22 cellular contexts compared by ENCODE assay signal in the genomic region with DNA sequence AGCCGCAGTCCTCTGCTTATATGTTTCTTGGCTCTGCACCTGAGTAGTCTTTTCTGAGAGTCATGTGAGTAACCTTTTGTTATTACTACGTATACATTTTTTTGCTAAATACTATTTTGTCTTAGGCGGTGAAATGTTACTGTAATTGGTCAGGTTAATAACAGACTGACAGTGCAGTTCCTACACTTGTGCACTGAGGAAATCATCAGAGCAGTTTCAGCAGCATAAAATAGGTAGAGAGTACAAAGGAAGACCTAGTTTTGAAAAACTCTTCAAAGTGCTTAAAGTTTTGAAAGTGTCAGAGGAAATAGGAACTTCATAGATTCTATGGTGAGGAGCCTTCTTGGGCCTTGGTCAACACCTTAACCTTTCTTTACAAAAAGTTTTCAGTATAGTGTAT. TPM values are rescaled to one million over a fixed set of nuclear protein-coding genes. Genes with fewer than 3 reads are reported as not detected.
DNase-seq lines count a peak whose midpoint lies in the region; ATAC-seq and TF ChIP-seq lines count a peak whose summit lies in the region.
"Had no signal": no experiment of that assay in that cellular context is flagged by ENCODE, and none has a peak within 500 bp of the region (broad histone marks: within the 10 kb centered on the region; RNA-seq: fewer than 3 reads in every experiment).

No MANE protein-coding gene starts in this region.

- H3K36me3 ChIP-seq in Loucy (ENCODE audit: insufficient read depth, low read length) (peaks cover 20% of the 10 kb centered on the region; the same call in 1 of the 2 replicates), mammary epithelial cell (ENCODE audit: insufficient read depth, low read length) (no peaks in the 10 kb centered on the region), endodermal cell (ENCODE audit: control insufficient read depth, insufficient read depth, low read length) (peaks cover 13% of the 10 kb centered on the region)
- peaks cover 0 to 12% (median 4%) of the 10 kb centered on the region in 3 experiments for H3K36me3 ChIP-seq in naive thymus-derived CD4-positive, alpha-beta T cell (ENCODE audit: control insufficient read depth in 2 of 3, insufficient read depth in 3 of 3, low read length in 3 of 3)

- H3K4me3 ChIP-seq in GM12865 (ENCODE audit: low read depth, low read length), result no peak overlapping the region
- peak overlapping the region; percentile 21 for H3K4me3 ChIP-seq in Loucy (ENCODE audit: low read length, poor library complexity, severe bottlenecking)
- no peak overlapping the region for H3K4me3 ChIP-seq in naive thymus-derived CD4-positive, alpha-beta T cell (ENCODE audit: low read length)
- no peak overlapping the region for H3K4me3 ChIP-seq in mammary epithelial cell (replicated peaks in 1 of 3; ENCODE audit: insufficient read depth in 1 of 3, low read depth in 2 of 3, low read length in 3 of 3)
- no peak overlapping the region for H3K4me3 ChIP-seq in endodermal cell (ENCODE audit: low read length)
- H3K4me3 ChIP-seq: A549, SJCRH30 had no signal

- CTCF ChIA-PET in CD4-positive, alpha-beta T cell (lab: Charles Lee), result no interaction called here
- CTCF ChIA-PET in naive thymus-derived CD4-positive, alpha-beta T cell (lab: Charles Lee), result interaction anchor here (1.1 kb wide), 1 partner anchor 15 kb away, joined by 4 read pairs; no protein-coding TSS in a partner anchor
- CTCF ChIA-PET in mammary epithelial cell (lab: Charles Lee; ENCODE audit: low non-redundant PET), result no interaction called here

- BruUV-seq in mammary epithelial cell (replicated peaks; lab: Mats Ljungman, UMichigan), result no TSS peak

- WGBS in mammary epithelial cell (ENCODE audit: low coverage, missing lambda C conversion rate), result 96% methylated on average over 3 of the region's 3 CpGs
- 96 to 100% methylated on average over 2 to 3 of the region's 3 CpGs for WGBS in endodermal cell (ENCODE audit: insufficient coverage in 1 of 2, insufficient read length in 1 of 2), 2 experiments

- H3K9ac ChIP-seq in Loucy (ENCODE audit: low read depth, low read length, poor library complexity, severe bottlenecking), result peak overlapping the region; percentile 21
- H3K9ac ChIP-seq in mammary epithelial cell (ENCODE audit: insufficient read depth, low read length), result no peak overlapping the region
- H3K9ac ChIP-seq in endodermal cell (ENCODE audit: extremely low read depth, low read length, poor library complexity, severe bottlenecking), result no peak overlapping the region

- H3K27me3 ChIP-seq in CD4-positive, alpha-beta T cell (ENCODE audit: control insufficient read depth, insufficient read depth, low read length), result no peaks in the 10 kb centered on the region
- H3K27me3 ChIP-seq in Loucy (ENCODE audit: insufficient read depth, low read length, poor library complexity, severe bottlenecking) (no peaks in the 10 kb centered on the region), mammary epithelial cell (ENCODE audit: insufficient read depth, low read length) (no peaks in the 10 kb centered on the region), endodermal cell (ENCODE audit: control insufficient read depth, insufficient read depth, low read length, poor library complexity, severe bottlenecking) (no peaks in the 10 kb centered on the region)
- no peaks in the 10 kb centered on the region for H3K27me3 ChIP-seq in naive thymus-derived CD4-positive, alpha-beta T cell (ENCODE audit: control insufficient read depth in 2 of 2, insufficient read depth in 2 of 2, low read length in 2 of 2)
- H3K27me3 ChIP-seq: SJCRH30 had no signal

- no peaks in the 10 kb centered on the region; the same call in 1 of the 2 replicates for H3F3A ChIP-seq in Loucy (ENCODE audit: low read depth)

- peaks cover 14% of the 10 kb centered on the region for H4K20me1 ChIP-seq in Loucy (ENCODE audit: insufficient read depth, low read length, poor library complexity, severe bottlenecking)
- H4K20me1 ChIP-seq in mammary epithelial cell (ENCODE audit: insufficient read depth, low read length), result no peaks in the 10 kb centered on the region

- no peaks in the 10 kb centered on the region for H3K9me3 ChIP-seq in CD4-positive, alpha-beta T cell (ENCODE audit: control insufficient read depth, low read length)
- H3K9me3 ChIP-seq in Loucy (ENCODE audit: insufficient read depth, low read depth, low read length) (no peaks in the 10 kb centered on the region), mammary epithelial cell (replicated peaks; ENCODE audit: insufficient read depth, low read length) (no peaks in the 10 kb centered on the region), endodermal cell (ENCODE audit: control insufficient read depth, low read length) (no peaks in the 10 kb centered on the region)
- no peaks in the 10 kb centered on the region for H3K9me3 ChIP-seq in naive thymus-derived CD4-positive, alpha-beta T cell (ENCODE audit: control insufficient read depth in 2 of 3, low read length in 3 of 3)
- H3K9me3 ChIP-seq: A549, SJCRH30 had no signal

- ATAC-seq in CD4-positive, alpha-beta T cell (ENCODE audit: poor library complexity), result peak; percentile 57
- peak; percentile 66 for ATAC-seq in naive thymus-derived CD4-positive, alpha-beta T cell
- ATAC-seq: A549, HCT116, PC-3, SK-N-SH treated with all-trans-retinoic acid at 6 μM for 48 hours had no signal

- H3K27ac Mint-ChIP-seq in CD4-positive, alpha-beta T cell, result no peak overlapping the region
- H3K27ac Mint-ChIP-seq in naive thymus-derived CD4-positive, alpha-beta T cell, result no peak overlapping the region
- H3K27ac Mint-ChIP-seq in endodermal cell, result no peak overlapping the region

- peaks cover 16% of the 10 kb centered on the region for H3K4me1 Mint-ChIP-seq in CD4-positive, alpha-beta T cell (ENCODE audit: low read depth)
- H3K4me1 Mint-ChIP-seq in naive thymus-derived CD4-positive, alpha-beta T cell, result peaks cover 5 to 14% (median 8%) of the 10 kb centered on the region in 7 donors
- H3K4me1 Mint-ChIP-seq in endodermal cell, result no peaks in the 10 kb centered on the region

- no peaks in the 10 kb centered on the region for H3K9me2 ChIP-seq in Loucy (replicated peaks; ENCODE audit: low read depth, low read length)

- no peak for DNase-seq in CD4-positive, alpha-beta T cell
- peak; percentile 24 for DNase-seq in GM12865 (ENCODE audit: low read depth)
- peak in 3 of 9 donors; percentile 12 to 25 (median 25) for DNase-seq in naive thymus-derived CD4-positive, alpha-beta T cell
- no peak for DNase-seq in mammary epithelial cell
- no peak for DNase-seq in NCI-H748 treated with DMSO at 0.1 percent for 48 hours (lab: John Stamatoyannopoulos, UW)
- no peak for DNase-seq in endodermal cell
- DNase-seq: AML-193; C1 segment of cervical spinal cord; Kasumi-1; NCI-H1105 treated with DMSO at 0.1 percent for 48 hours; NCI-H146; NCI-H1930; NCI-H2107; NCI-H524; NCI-H82; NK-92 treated with Interleukin-12 subunit alpha and Interleukin-12 subunit beta, amount 100 ng/mL, for 24 hours; PC-3; SJCRH30 had no signal

- dilution Hi-C loops in mammary epithelial cell (cut with HindIII; ENCODE audit: low sequenced_read_pairs), result no loop called here

- H3K27me3 Mint-ChIP-seq in CD4-positive, alpha-beta T cell, result no peaks in the 10 kb centered on the region
- H3K27me3 Mint-ChIP-seq in naive thymus-derived CD4-positive, alpha-beta T cell, result no peaks in the 10 kb centered on the region
- no peaks in the 10 kb centered on the region for H3K27me3 Mint-ChIP-seq in endodermal cell (ENCODE audit: insufficient read depth)

- H3K4me1 ChIP-seq in Loucy (ENCODE audit: insufficient read depth, low read length, poor library complexity, severe bottlenecking), result peaks cover 62% of the 10 kb centered on the region
- peaks cover 23 to 48% of the 10 kb centered on the region in 2 donors for H3K4me1 ChIP-seq in naive thymus-derived CD4-positive, alpha-beta T cell (ENCODE audit: control insufficient read depth in 2 of 2, insufficient read depth in 2 of 2, low read length in 2 of 2)
- no peaks in the 10 kb centered on the region for H3K4me1 ChIP-seq in mammary epithelial cell (ENCODE audit: insufficient read depth, low read length)
- H3K4me1 ChIP-seq in endodermal cell (ENCODE audit: control insufficient read depth, insufficient read depth, low read length), result no peaks in the 10 kb centered on the region
- H3K4me1 ChIP-seq: SJCRH30 had no signal

- peak overlapping the region; percentile 77 for H3K4me2 ChIP-seq in Loucy (ENCODE audit: low read depth, low read length, poor library complexity, severe bottlenecking)
- no peak overlapping the region for H3K4me2 ChIP-seq in mammary epithelial cell (ENCODE audit: insufficient read depth, low read depth, low read length)
- H3K4me2 ChIP-seq: A549 had no signal

- H3K79me2 ChIP-seq in Loucy (ENCODE audit: insufficient read depth, low read length), result peaks cover 93% of the 10 kb centered on the region
- H3K79me2 ChIP-seq in mammary epithelial cell (ENCODE audit: insufficient read depth, low read length), result peaks cover 53% of the 10 kb centered on the region

- no peak overlapping the region for H3K4me3 Mint-ChIP-seq in CD4-positive, alpha-beta T cell
- H3K4me3 Mint-ChIP-seq in naive thymus-derived CD4-positive, alpha-beta T cell, result peak overlapping the region in 1 of 10 donors; percentile 43
- no peak overlapping the region for H3K4me3 Mint-ChIP-seq in endodermal cell

- in situ Hi-C loops in mammary epithelial cell (cut with MboI; ENCODE audit: low sequenced_read_pairs in 2 of 2), result no loop called here

- intact Hi-C loops in CD4-positive, alpha-beta T cell (cut with DNase I, micrococcal nuclease), result loop anchor here in 1 of 2 experiments (10.0 kb wide), 1 partner anchor 148 kb away; no protein-coding TSS in a partner anchor
- intact Hi-C loops in naive thymus-derived CD4-positive, alpha-beta T cell (cut with micrococcal nuclease), result no loop called here
- intact Hi-C loops in mammary epithelial cell (cut with micrococcal nuclease), result no loop called here

- POLR2A ChIA-PET in CD4-positive, alpha-beta T cell (lab: Charles Lee), result interaction anchor here (1.4 kb wide), 1 partner anchor 28 kb away, joined by 4 read pairs; a partner anchor contains a TSS
- POLR2A ChIA-PET in naive thymus-derived CD4-positive, alpha-beta T cell (lab: Charles Lee), result interaction anchor here (1.0 kb wide), 1 partner anchor 10 kb away, joined by 3 read pairs; no protein-coding TSS in a partner anchor

- TF ChIP-seq CTCF in CD4-positive, alpha-beta T cell (IDR thresholded peaks at IDR 0.05), result no peak
- no peak for TF ChIP-seq CTCF in GM12865 (IDR thresholded peaks at IDR 0.05; ENCODE audit: insufficient read depth, low read depth, low read length, missing control alignments)
- TF ChIP-seq CTCF in Loucy (conservative IDR thresholded peaks at IDR 0.05; ENCODE audit: low read length), result no peak
- TF ChIP-seq CTCF in mammary epithelial cell (conservative IDR thresholded peaks at IDR 0.05 in 1 of 2, IDR thresholded peaks at IDR 0.05 in 1 of 2; ENCODE audit: extremely low read depth in 1 of 2, insufficient read depth in 1 of 2, low read depth in 1 of 2, low read length in 2 of 2), result no peak
- TF ChIP-seq CTCF in endodermal cell (conservative IDR thresholded peaks at IDR 0.05), result no peak

- peaks cover 29% of the 10 kb centered on the region for H3K36me3 Mint-ChIP-seq in CD4-positive, alpha-beta T cell (ENCODE audit: low read depth)
- peaks cover 0 to 12% (median 3%) of the 10 kb centered on the region in 5 donors for H3K36me3 Mint-ChIP-seq in naive thymus-derived CD4-positive, alpha-beta T cell
- no peaks in the 10 kb centered on the region for H3K36me3 Mint-ChIP-seq in endodermal cell (ENCODE audit: low read depth)

- no peaks in the 10 kb centered on the region for H3K9me3 Mint-ChIP-seq in CD4-positive, alpha-beta T cell
- H3K9me3 Mint-ChIP-seq in naive thymus-derived CD4-positive, alpha-beta T cell, result no peaks in the 10 kb centered on the region
- no peaks in the 10 kb centered on the region for H3K9me3 Mint-ChIP-seq in endodermal cell

- no peak overlapping the region for H2AFZ ChIP-seq in Loucy (ENCODE audit: low read length)
- H2AFZ ChIP-seq in mammary epithelial cell (ENCODE audit: low read depth, low read length), result no peak overlapping the region

- H3K27ac ChIP-seq in CD4-positive, alpha-beta T cell (ENCODE audit: low read depth, low read length), result no peak overlapping the region
- H3K27ac ChIP-seq in naive thymus-derived CD4-positive, alpha-beta T cell (ENCODE audit: low read depth, low read length), result no peak overlapping the region
- H3K27ac ChIP-seq in mammary epithelial cell (ENCODE audit: insufficient read depth, low read depth, low read length) (no peak overlapping the region), endodermal cell (ENCODE audit: low read depth, low read length) (no peak overlapping the region)
- H3K27ac ChIP-seq: A549, SJCRH30 had no signal

RNA-seq across cellular contexts. Expression of a gene that starts 11.1 kb away (rescaled TPM):
- total RNA-seq in CD4-positive, alpha-beta T cell, result 10 to 100 TPM; 16.2 to 17.1 TPM
- 10 to 100 TPM; 22.4 to 27.5 (median 26.9) TPM for total RNA-seq in naive thymus-derived CD4-positive, alpha-beta T cell
- polyA plus RNA-seq in naive thymus-derived CD4-positive, alpha-beta T cell, result 10 to 100 TPM; 17.9 to 20.3 TPM
- 10 to 100 TPM; 21.9 to 32.7 TPM for total RNA-seq in mammary epithelial cell
- polyA plus RNA-seq in mammary epithelial cell, result 12.2 TPM
- 20.8 TPM for polyA minus RNA-seq in mammary epithelial cell
- total RNA-seq in endodermal cell, result 10 to 100 TPM; 14.4 to 19.8 TPM
- 20.1 TPM for polyA plus RNA-seq in endodermal cell (2013, experiment 1 of 2)
- polyA plus RNA-seq in endodermal cell (2013, experiment 2 of 2), result 20.4 TPM

RNA-seq across cellular contexts. Expression of a gene that starts 27.7 kb away (rescaled TPM):
- 10 to 100 TPM; 20.3 to 23.0 TPM for total RNA-seq in CD4-positive, alpha-beta T cell
- 10 to 100 TPM; 16.1 to 31.4 (median 24.1) TPM for total RNA-seq in naive thymus-derived CD4-positive, alpha-beta T cell
- polyA plus RNA-seq in naive thymus-derived CD4-positive, alpha-beta T cell, result 10 to 100 TPM; 74.3 to 75.2 TPM
- total RNA-seq in mammary epithelial cell (10 to 100 TPM; 22.3 to 32.4 TPM), endodermal cell (10 to 100 TPM; 26.2 to 28.9 TPM)
- 21.4 TPM for polyA plus RNA-seq in mammary epithelial cell
- 1.4 TPM for polyA minus RNA-seq in mammary epithelial cell
- polyA plus RNA-seq in endodermal cell (2013, experiment 1 of 2), result 38.1 TPM
- 33.2 TPM for polyA plus RNA-seq in endodermal cell (2013, experiment 2 of 2)

RNA-seq across cellular contexts. Expression of a gene that starts 55.9 kb away (rescaled TPM):
- total RNA-seq in CD4-positive, alpha-beta T cell, result under 1 TPM in 1 of 2 experiments, not detected in 1; 0.11 TPM
- 1 to 10 TPM in 2 of 5 experiments, under 1 TPM in 3; 0.34 to 1.8 (median 0.76) TPM for total RNA-seq in naive thymus-derived CD4-positive, alpha-beta T cell
- under 1 TPM; 0.79 to 0.90 TPM for polyA plus RNA-seq in naive thymus-derived CD4-positive, alpha-beta T cell
- total RNA-seq in mammary epithelial cell, result 1 to 10 TPM in 1 of 2 donors, under 1 TPM in 1; 0.67 to 1.1 TPM
- 0.93 TPM for polyA plus RNA-seq in mammary epithelial cell
- polyA minus RNA-seq in mammary epithelial cell, result 2.0 TPM
- under 1 TPM; 0.22 to 0.51 TPM for total RNA-seq in endodermal cell
- polyA plus RNA-seq in endodermal cell (2013, experiment 1 of 2), result not detected
- not detected for polyA plus RNA-seq in endodermal cell (2013, experiment 2 of 2)
